In the genomic region with DNA sequence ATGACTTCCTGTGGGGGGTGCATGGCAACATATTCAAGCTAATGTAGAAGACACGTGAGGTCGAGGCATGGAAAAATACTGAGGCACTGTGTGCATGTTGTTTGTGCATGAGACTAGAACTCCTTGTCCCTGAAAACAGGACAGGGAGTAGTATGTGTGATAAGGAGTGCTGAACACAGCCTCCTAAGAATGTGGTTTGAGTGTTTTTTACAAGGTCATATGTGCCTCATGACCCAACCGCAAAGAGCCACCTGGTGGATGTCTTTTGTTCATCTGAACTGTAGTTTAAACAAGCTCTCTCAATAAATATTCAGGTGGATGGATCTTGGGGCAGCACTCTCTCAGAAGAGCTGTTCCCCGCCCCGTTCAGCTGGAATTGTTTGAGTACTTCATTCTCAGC, we compare ENCODE assay signal across 22 cellular contexts.
A peak's percentile ranks its signal among the peaks of the same experiment; 100 is the strongest.
DNase-seq lines count a peak whose midpoint lies in the region; ATAC-seq and TF ChIP-seq lines count a peak whose summit lies in the region.
"Had no signal": no experiment of that assay in that cellular context is flagged by ENCODE, and none has a peak within 500 bp of the region (broad histone marks: within the 10 kb centered on the region; RNA-seq: fewer than 3 reads in every experiment).

No MANE protein-coding gene starts in this region.

- H3K27me3 Mint-ChIP-seq in CD14-positive monocyte (ENCODE audit: low read depth in 3 of 3), result no peaks in the 10 kb centered on the region
- H3K27me3 Mint-ChIP-seq: activated T-cell treated with anti-CD3 and anti-CD28 coated beads, Interleukin-2, amount 50 U/mL, for 24 hours; CD4-positive, alpha-beta T cell; dendritic cell treated with granulocyte-macrophage colony-stimulating factor and Interleukin-4, amounts not matched to agents 40 ng/mL and 50 ng/mL, for 4 days had no signal

- peak; percentile 37 for DNase-seq in A673 (ENCODE audit: low spot score)
- DNase-seq in DND-41, result peak; percentile 19
- DNase-seq in NCI-H345 (lab: John Stamatoyannopoulos, UW), result peak; percentile 19
- peak; percentile 17 for DNase-seq in fibroblast of villous mesenchyme (ENCODE audit: low read depth)
- no peak for DNase-seq in COR-L47 (lab: John Stamatoyannopoulos, UW)
- DNase-seq in NCI-H446 (lab: John Stamatoyannopoulos, UW), result no peak
- DNase-seq in CD14-positive monocyte (ENCODE audit: low spot score), result no peak
- DNase-seq: activated CD4-positive, alpha-beta T cell treated with anti-CD3 and anti-CD28 coated beads for 1 hour; activated T-cell treated with anti-CD3 and anti-CD28 coated beads, Interleukin-2, amount 50 U/mL, for 24 hours; adrenal gland; CD4-positive, alpha-beta T cell; DMS79 treated with DMSO at 0.1 percent for 48 hours; glutamatergic neuron; mucosa of descending colon; NCI-H1048; NCI-H2081 treated with DMSO at 0.1 percent for 48 hours; NCI-H774; nephron progenitor cell; posterior cingulate gyrus; SIG-M5; substantia nigra had no signal

- intact Hi-C loops in A673 (cut with micrococcal nuclease; ENCODE audit: unreplicated experiment) (loop anchor here (10.0 kb wide), 1 partner anchor 727 kb away; no protein-coding TSS in a partner anchor), CD14-positive monocyte (cut with micrococcal nuclease) (no loop called here)

- no peak overlapping the region for H3K27ac Mint-ChIP-seq in CD14-positive monocyte
- H3K27ac Mint-ChIP-seq: activated T-cell treated with anti-CD3 and anti-CD28 coated beads, Interleukin-2, amount 50 U/mL, for 24 hours; CD4-positive, alpha-beta T cell; dendritic cell treated with granulocyte-macrophage colony-stimulating factor and Interleukin-4, amounts not matched to agents 40 ng/mL and 50 ng/mL, for 4 days; nephron progenitor cell had no signal

- peak; percentile 69 for ATAC-seq in DND-41 (ENCODE audit: insufficient read depth, low read depth)
- ATAC-seq: mucosa of descending colon had no signal

- no peaks in the 10 kb centered on the region for H3K36me3 Mint-ChIP-seq in CD14-positive monocyte

- H3K79me2 ChIP-seq in DND-41 (ENCODE audit: insufficient read depth, low read length), result peaks cover 94% of the 10 kb centered on the region

- CTCF ChIA-PET in A673 (lab: Charles Lee), result no interaction called here

- no peak overlapping the region for H3K4me2 ChIP-seq in DND-41 (ENCODE audit: insufficient read depth, low read length)

- no peaks in the 10 kb centered on the region for H3K4me1 Mint-ChIP-seq in CD14-positive monocyte
- H3K4me1 Mint-ChIP-seq: nephron progenitor cell had no signal

- no peak overlapping the region for H3K9ac ChIP-seq in DND-41 (ENCODE audit: low read depth, low read length)

- H3K27me3 ChIP-seq in A673 (replicated peaks; ENCODE audit: insufficient read depth, low read depth, low read length, poor library complexity), result no peaks in the 10 kb centered on the region
- H3K27me3 ChIP-seq in DND-41 (ENCODE audit: insufficient read depth, low read length, poor library complexity), result no peaks in the 10 kb centered on the region
- H3K27me3 ChIP-seq: adrenal gland had no signal

- H3K4me3 ChIP-seq in A673 (ENCODE audit: low read depth, low read length, poor library complexity, severe bottlenecking) (no peak overlapping the region), DND-41 (ENCODE audit: low read depth in 1 of 2, low read length in 2 of 2) (no peak overlapping the region), fibroblast of villous mesenchyme (ENCODE audit: low read depth, low read length) (no peak overlapping the region)
- H3K4me3 ChIP-seq: adrenal gland, mucosa of descending colon had no signal

- no TSS peak for BruUV-seq in A673 (replicated peaks; lab: Mats Ljungman, UMichigan)

- POLR2A ChIA-PET in A673 (lab: Charles Lee; ENCODE audit: low non-redundant PET), result interaction anchor here (0.6 kb wide), 1 partner anchor 12 kb away, joined by 3 read pairs; no protein-coding TSS in a partner anchor

- H3K4me3 Mint-ChIP-seq in CD14-positive monocyte, result no peak overlapping the region
- H3K4me3 Mint-ChIP-seq: activated T-cell treated with anti-CD3 and anti-CD28 coated beads, Interleukin-2, amount 50 U/mL, for 24 hours; CD4-positive, alpha-beta T cell; dendritic cell treated with granulocyte-macrophage colony-stimulating factor and Interleukin-4, amounts not matched to agents 40 ng/mL and 50 ng/mL, for 4 days; nephron progenitor cell had no signal

- peaks cover 70% of the 10 kb centered on the region for H4K20me1 ChIP-seq in DND-41 (ENCODE audit: insufficient read depth, low read length)

- H3K4me1 ChIP-seq in A673 (ENCODE audit: insufficient read depth, low read length, poor library complexity, severe bottlenecking) (peaks cover 70% of the 10 kb centered on the region), DND-41 (ENCODE audit: insufficient read depth, low read length) (peaks cover 9% of the 10 kb centered on the region; the same call in 1 of the 2 replicates)
- H3K4me1 ChIP-seq: adrenal gland had no signal

- no peaks in the 10 kb centered on the region for H3K9me3 ChIP-seq in A673 (ENCODE audit: low read depth, low read length, poor library complexity, severe bottlenecking)
- H3K9me3 ChIP-seq in DND-41 (ENCODE audit: insufficient read depth, low read length, severe bottlenecking), result no peaks in the 10 kb centered on the region
- H3K9me3 ChIP-seq: adrenal gland, mucosa of descending colon had no signal

- H3K27ac ChIP-seq in A673 (ENCODE audit: low read depth, low read length, poor library complexity, severe bottlenecking) (peak overlapping the region; percentile 85), DND-41 (ENCODE audit: low read length) (no peak overlapping the region; the same call in 1 of the 2 replicates)
- H3K27ac ChIP-seq: adrenal gland had no signal

- TF ChIP-seq CTCF in A673 (conservative IDR thresholded peaks at IDR 0.05; ENCODE audit: low read depth, low read length) (no peak), DND-41 (IDR thresholded peaks at IDR 0.05; ENCODE audit: borderline replicate concordance, extremely low read depth, low read length, poor library complexity, severe bottlenecking) (no peak), fibroblast of villous mesenchyme (IDR thresholded peaks at IDR 0.05; ENCODE audit: insufficient read depth, low read depth, low read length) (no peak), CD14-positive monocyte (IDR thresholded peaks at IDR 0.05) (no peak)

- H3K9me3 Mint-ChIP-seq in CD14-positive monocyte, result peaks cover 0 to 2% (median 0%) of the 10 kb centered on the region in 7 donors
- H3K9me3 Mint-ChIP-seq: activated T-cell treated with anti-CD3 and anti-CD28 coated beads, Interleukin-2, amount 50 U/mL, for 24 hours; CD4-positive, alpha-beta T cell; dendritic cell treated with granulocyte-macrophage colony-stimulating factor and Interleukin-4, amounts not matched to agents 40 ng/mL and 50 ng/mL, for 4 days; nephron progenitor cell had no signal

- H3K36me3 ChIP-seq in A673 (ENCODE audit: insufficient read depth, low read length, poor library complexity, severe bottlenecking), result no peaks in the 10 kb centered on the region
- peaks cover 65% of the 10 kb centered on the region for H3K36me3 ChIP-seq in DND-41 (ENCODE audit: insufficient read depth, low read length)
- H3K36me3 ChIP-seq: adrenal gland had no signal

- H2AFZ ChIP-seq in DND-41 (ENCODE audit: low read depth, low read length), result no peak overlapping the region

Comparison
In these comparisons a context has a peak if more than half of its experiments do, and no peak if none do; other contexts are left out.
1. DNase-seq: peak in A673 (single experiment), DND-41 (single experiment), NCI-H345 (single experiment) and fibroblast of villous mesenchyme (single experiment); none in COR-L47 (single experiment), NCI-H446 (0 of 2) and CD14-positive monocyte (single experiment).